ENCODE assay signal across 1 cellular context in genomic region chr10:101768791-101769170, GRCh38.
TF ChIP-seq lines count a peak whose summit lies in the region.

No MANE protein-coding gene starts in this region.

TF ChIP-seq in WTC11, 78 proteins besides CTCF, POLR2A, EP300 and RAD21 (continued from another document):
- TF ChIP-seq PRDM15 (CRISPR knock-in tag; IDR thresholded peaks at IDR 0.05) (no peak), RELA (CRISPR knock-in tag; IDR thresholded peaks at IDR 0.05; ENCODE audit: borderline replicate concordance) (no peak), E2F5 (CRISPR knock-in tag; IDR thresholded peaks at IDR 0.05) (no peak), SMAD4 (CRISPR knock-in tag; IDR thresholded peaks at IDR 0.05) (no peak), FOXJ3 (CRISPR knock-in tag; IDR thresholded peaks at IDR 0.05; ENCODE audit: borderline replicate concordance) (no peak), ZNF219 (CRISPR knock-in tag; IDR thresholded peaks at IDR 0.05; ENCODE audit: borderline replicate concordance) (no peak), SOX15 (CRISPR knock-in tag; IDR thresholded peaks at IDR 0.05) (no peak), E2F1 (CRISPR knock-in tag; IDR thresholded peaks at IDR 0.05) (no peak), ZMAT4 (CRISPR knock-in tag; IDR thresholded peaks at IDR 0.05) (no peak), USF1 (CRISPR knock-in tag; IDR thresholded peaks at IDR 0.05) (no peak)
